9 cellular contexts compared by ENCODE assay signal in the genomic region with DNA sequence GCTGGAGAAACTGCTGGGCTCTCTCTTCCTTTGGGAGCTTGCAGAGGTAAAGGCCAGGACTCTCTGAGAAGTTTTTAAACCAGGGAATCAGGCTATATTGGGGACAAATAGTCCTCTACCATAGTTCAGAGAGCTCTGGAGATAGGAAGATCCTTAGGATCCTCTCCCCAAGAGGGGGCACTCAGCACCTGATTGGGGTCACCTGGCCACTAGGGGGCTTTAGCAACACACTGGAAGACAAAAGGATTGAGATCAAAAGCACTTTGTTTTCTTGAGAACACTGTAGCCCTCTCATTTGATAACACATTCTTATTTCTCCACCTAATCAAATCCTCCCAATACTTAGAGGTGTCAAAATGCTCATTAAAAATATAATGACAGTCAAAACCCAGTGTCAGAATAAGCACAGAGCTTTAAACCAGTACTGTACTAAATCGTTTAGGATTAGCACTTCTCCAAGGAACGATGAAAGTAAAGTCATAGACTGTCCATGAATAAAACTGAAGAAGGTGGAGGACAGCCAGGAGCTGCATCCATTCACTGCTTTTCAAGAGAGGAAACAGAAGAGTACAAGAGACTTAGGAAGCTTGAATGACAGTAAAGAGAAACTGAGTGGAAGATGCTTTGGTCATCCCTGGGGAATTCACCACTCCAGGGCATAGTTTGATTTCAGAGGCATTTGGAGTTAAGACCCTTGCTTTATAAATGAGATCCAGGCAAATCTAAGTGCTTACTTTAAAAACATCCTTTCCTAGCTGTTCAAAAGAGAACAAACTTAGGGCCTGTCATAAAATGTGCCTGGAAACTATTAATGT. TPM values are rescaled to one million over a fixed set of nuclear protein-coding genes. Genes with fewer than 3 reads are reported as not detected.
DNase-seq lines count a peak whose midpoint lies in the region; ATAC-seq, FAIRE-seq and TF ChIP-seq lines count a peak whose summit lies in the region.
"Had no signal": no experiment of that assay in that cellular context is flagged by ENCODE, and none has a peak within 500 bp of the region (broad histone marks: within the 10 kb centered on the region; RNA-seq: fewer than 3 reads in every experiment).

No MANE protein-coding gene starts in this region.

- H3K27ac ChIP-seq in HUES64 (ENCODE audit: low read depth, low read length), result peak overlapping the region; percentile 38; the same call in 1 of the 2 replicates
- no peak overlapping the region for H3K27ac ChIP-seq in right lobe of liver

- no peaks in the 10 kb centered on the region for H3K36me3 ChIP-seq in HUES64 (ENCODE audit: insufficient read depth, low read length)
- H3K36me3 ChIP-seq in right lobe of liver, result no peaks in the 10 kb centered on the region

- H3K4me3 ChIP-seq in HUES64 (ENCODE audit: low read length) (no peak overlapping the region), right lobe of liver (no peak overlapping the region)

- no peak for TF ChIP-seq POLR2A in right lobe of liver (IDR thresholded peaks at IDR 0.05)
- no peak for TF ChIP-seq POLR2A in GM12891 (IDR thresholded peaks at IDR 0.05; ENCODE audit: low read depth, low read length)

- no peaks in the 10 kb centered on the region for H3K9me3 ChIP-seq in HUES64 (ENCODE audit: insufficient read depth, low read depth, low read length)
- H3K9me3 ChIP-seq in right lobe of liver, result no peaks in the 10 kb centered on the region

- DNase-seq in EH (ENCODE audit: low read depth) (peak; percentile 49), right lobe of liver (peak in 1 of 3 donors; percentile 51), GM12891 (ENCODE audit: insufficient read length, low spot score) (no peak), DMS79 (lab: John Stamatoyannopoulos, UW) (no peak)
- peak; percentile 37 for DNase-seq in activated T-cell treated with anti-CD3 and anti-CD28 coated beads, Interleukin-2, amount 50 U/mL, for 24 hours

- intact Hi-C loops in right lobe of liver (cut with DNase I), result no loop called here

- ATAC-seq in right lobe of liver (peak; percentile 71 to 76 (median 73)), HG02973 (IDR thresholded peaks at IDR 0.05; ENCODE audit: unreplicated experiment) (no peak)
- ATAC-seq in activated CD4-positive, CD25-positive, alpha-beta regulatory T cell treated with anti-CD3 and anti-CD28 coated beads, Interleukin-2, amount 50 U/mL, for 24 hours, result no peak

- no peak for FAIRE-seq in GM12891 (lab: Jason Lieb, UNC)
- FAIRE-seq: islet of Langerhans had no signal

- H3K36me3 Mint-ChIP-seq in activated T-cell treated with anti-CD3 and anti-CD28 coated beads, Interleukin-2, amount 50 U/mL, for 24 hours (ENCODE audit: low read depth), result no peaks in the 10 kb centered on the region

- no peak overlapping the region for H3K27ac Mint-ChIP-seq in activated T-cell treated with anti-CD3 and anti-CD28 coated beads, Interleukin-2, amount 50 U/mL, for 24 hours

- peaks cover 20% of the 10 kb centered on the region for H3K4me1 ChIP-seq in HUES64 (ENCODE audit: insufficient read depth, low read length)
- no peaks in the 10 kb centered on the region for H3K4me1 ChIP-seq in right lobe of liver

- no peak overlapping the region for H3K4me3 Mint-ChIP-seq in activated T-cell treated with anti-CD3 and anti-CD28 coated beads, Interleukin-2, amount 50 U/mL, for 24 hours

- no peak overlapping the region for H3K9ac ChIP-seq in HUES64 (ENCODE audit: low read depth, low read length)

- peaks cover 6% of the 10 kb centered on the region for H3K27me3 Mint-ChIP-seq in activated T-cell treated with anti-CD3 and anti-CD28 coated beads, Interleukin-2, amount 50 U/mL, for 24 hours

- H3K9me3 Mint-ChIP-seq in activated T-cell treated with anti-CD3 and anti-CD28 coated beads, Interleukin-2, amount 50 U/mL, for 24 hours, result no peaks in the 10 kb centered on the region

- 86% methylated on average over 2 of the region's 2 CpGs for WGBS in HUES64
- 63% methylated on average over 2 of the region's 2 CpGs for WGBS in right lobe of liver (ENCODE audit: insufficient coverage, low coverage, low lambda C conversion rate, missing lambda C conversion rate)

- H3K4me1 Mint-ChIP-seq in activated T-cell treated with anti-CD3 and anti-CD28 coated beads, Interleukin-2, amount 50 U/mL, for 24 hours (ENCODE audit: low read depth), result no peaks in the 10 kb centered on the region

- H3K27me3 ChIP-seq in HUES64 (ENCODE audit: insufficient read depth, low read length) (no peaks in the 10 kb centered on the region), right lobe of liver (no peaks in the 10 kb centered on the region)

- TF ChIP-seq CTCF in right lobe of liver (IDR thresholded peaks at IDR 0.05), result peak; percentile 26 to 62 (median 51)

TF ChIP-seq in GM12891, 5 proteins besides CTCF, POLR2A, EP300 and RAD21:
- TF ChIP-seq TAF1 (IDR thresholded peaks at IDR 0.05; ENCODE audit: low read depth, low read length) (no peak), POLR2AphosphoS5 (IDR thresholded peaks at IDR 0.05; ENCODE audit: low read depth, low read length) (no peak), SPI1 (IDR thresholded peaks at IDR 0.05; ENCODE audit: low read depth, low read length) (no peak), PAX5 (IDR thresholded peaks at IDR 0.05; ENCODE audit: insufficient read depth, low read length, severe bottlenecking) (no peak), POU2F2 (IDR thresholded peaks at IDR 0.05; ENCODE audit: low read depth, low read length) (no peak)

RNA-seq across cellular contexts. Expression of a gene that starts 26.5 kb away (rescaled TPM):
- polyA plus RNA-seq in HUES64 (2013, experiment 1 of 2), result 12.0 TPM
- 15.1 TPM for polyA plus RNA-seq in HUES64 (2013, experiment 2 of 2)
- total RNA-seq in right lobe of liver, result 1 to 10 TPM; 1.8 to 3.1 (median 2.4) TPM
- polyA plus RNA-seq in GM12891 (2012; ENCODE audit: low read depth, missing spikeins), result 0.42 TPM

Comparison
In these comparisons a context has a peak if more than half of its experiments do, and no peak if none do; other contexts are left out.
1. DNase-seq: peak in EH (single experiment) and activated T-cell treated with anti-CD3 and anti-CD28 coated beads, Interleukin-2, amount 50 U/mL, for 24 hours (single experiment); none in GM12891 (single experiment) and DMS79 (single experiment).
2. ATAC-seq: peak in right lobe of liver (4 of 4); none in activated CD4-positive, CD25-positive, alpha-beta regulatory T cell treated with anti-CD3 and anti-CD28 coated beads, Interleukin-2, amount 50 U/mL, for 24 hours (0 of 2) and HG02973 (single experiment).